In genomic region chrX:319579-320125, GRCh38 we compare ENCODE assay signal across 8 cellular contexts. TPM values are rescaled to one million over a fixed set of nuclear protein-coding genes. Genes with fewer than 3 reads are reported as not detected.
DNase-seq lines count a peak whose midpoint lies in the region; ATAC-seq lines count a peak whose summit lies in the region.

No MANE protein-coding gene starts in this region.

- peak overlapping the region; percentile 69 for H3K27ac ChIP-seq in HUES64 (ENCODE audit: low read depth, low read length)

- no peaks in the 10 kb centered on the region for H3K9me3 Mint-ChIP-seq in immature natural killer cell
- H3K9me3 Mint-ChIP-seq in stimulated activated naive B cell treated with anti-CD40 and anti-IgM and Interleukin-4, amounts not matched to agents 10 μg/mL and 1 μg/mL and 100 μg/mL, for 72 hours: peaks cover 0 to 2% of the 10 kb centered on the region in 2 donors

- H3K36me3 Mint-ChIP-seq in immature natural killer cell: no peaks in the 10 kb centered on the region
- peaks cover 4 to 8% of the 10 kb centered on the region in 2 donors for H3K36me3 Mint-ChIP-seq in stimulated activated naive B cell treated with anti-CD40 and anti-IgM and Interleukin-4, amounts not matched to agents 10 μg/mL and 1 μg/mL and 100 μg/mL, for 72 hours

- H3K4me1 ChIP-seq in HUES64 (ENCODE audit: insufficient read depth, low read length) (0 out of 2 replicates have a peak, but pooled peaks cover 2% of the 10 kb centered on the region), adipocyte (ENCODE audit: control insufficient read depth, insufficient read depth, low read length) (peaks cover 6% of the 10 kb centered on the region)

- H3K4me3 ChIP-seq in HUES64 (ENCODE audit: low read length) (peak overlapping the region; percentile 87), adipocyte (ENCODE audit: low read length) (peak overlapping the region; percentile 93)

- H3K27me3 ChIP-seq in HUES64 (ENCODE audit: insufficient read depth, low read length): no peaks in the 10 kb centered on the region; the same call in 1 of the 2 replicates
- peaks cover 2% of the 10 kb centered on the region for H3K27me3 ChIP-seq in adipocyte (replicated peaks; ENCODE audit: control insufficient read depth, insufficient read depth, low read length)

- H3K9me3 ChIP-seq in HUES64 (ENCODE audit: insufficient read depth, low read depth, low read length) (no peaks in the 10 kb centered on the region), adipocyte (ENCODE audit: control insufficient read depth, low read length) (no peaks in the 10 kb centered on the region)

- no peak for ATAC-seq in stimulated activated naive B cell treated with anti-CD40 and anti-IgM and Interleukin-4, amounts not matched to agents 10 μg/mL and 1 μg/mL and 100 μg/mL, for 72 hours (replicated peaks)
- no peak for ATAC-seq in esophagus mucosa

- DNase-seq in adipocyte (ENCODE audit: low read depth) (peak; percentile 16), immature natural killer cell (no peak), NCI-H187 (lab: John Stamatoyannopoulos, UW) (no peak), NCI-H748 (lab: John Stamatoyannopoulos, UW; ENCODE audit: unreplicated experiment) (no peak), NCI-H774 (lab: John Stamatoyannopoulos, UW) (no peak)
- DNase-seq in stimulated activated naive B cell treated with anti-CD40 and anti-IgM and Interleukin-4, amounts not matched to agents 10 μg/mL and 1 μg/mL and 100 μg/mL, for 72 hours: no peak

- peak overlapping the region; percentile 76 to 80 (median 76) for H3K4me3 Mint-ChIP-seq in immature natural killer cell
- peak overlapping the region; percentile 89 to 90 for H3K4me3 Mint-ChIP-seq in stimulated activated naive B cell treated with anti-CD40 and anti-IgM and Interleukin-4, amounts not matched to agents 10 μg/mL and 1 μg/mL and 100 μg/mL, for 72 hours

- H3K27me3 Mint-ChIP-seq in immature natural killer cell (ENCODE audit: low read depth in 3 of 3): peaks cover 24 to 32% (median 25%) of the 10 kb centered on the region in 3 donors
- peaks cover 5 to 7% of the 10 kb centered on the region in 2 donors for H3K27me3 Mint-ChIP-seq in stimulated activated naive B cell treated with anti-CD40 and anti-IgM and Interleukin-4, amounts not matched to agents 10 μg/mL and 1 μg/mL and 100 μg/mL, for 72 hours

- peak overlapping the region; percentile 89 for H3K9ac ChIP-seq in HUES64 (ENCODE audit: low read depth, low read length)
- H3K9ac ChIP-seq in adipocyte (ENCODE audit: low read length): peak overlapping the region; percentile 95

- H3K27ac Mint-ChIP-seq in immature natural killer cell: peak overlapping the region in 1 of 6 donors; percentile 78
- peak overlapping the region; percentile 96 for H3K27ac Mint-ChIP-seq in stimulated activated naive B cell treated with anti-CD40 and anti-IgM and Interleukin-4, amounts not matched to agents 10 μg/mL and 1 μg/mL and 100 μg/mL, for 72 hours

- H3K4me1 Mint-ChIP-seq in immature natural killer cell: peaks cover 28 to 36% of the 10 kb centered on the region in 2 donors
- peaks cover 20 to 25% of the 10 kb centered on the region in 2 donors for H3K4me1 Mint-ChIP-seq in stimulated activated naive B cell treated with anti-CD40 and anti-IgM and Interleukin-4, amounts not matched to agents 10 μg/mL and 1 μg/mL and 100 μg/mL, for 72 hours

- peaks cover 14% of the 10 kb centered on the region for H3K36me3 ChIP-seq in HUES64 (ENCODE audit: insufficient read depth, low read length)
- peaks cover 9% of the 10 kb centered on the region for H3K36me3 ChIP-seq in adipocyte (ENCODE audit: control insufficient read depth, insufficient read depth, low read length, severe bottlenecking)

- WGBS in HUES64: 1% methylated on average over 41 of the region's 41 CpGs

RNA-seq across cellular contexts. Expression of gene GTPBP6, which starts 1.1 kb away (rescaled TPM):
- polyA plus RNA-seq in HUES64 (2013, experiment 1 of 2): 46.4 TPM
- polyA plus RNA-seq in HUES64 (2013, experiment 2 of 2): 44.4 TPM
- 10 to 100 TPM; 37.2 to 44.1 (median 41.4) TPM for polyA plus RNA-seq in immature natural killer cell
- total RNA-seq in esophagus mucosa: 35.3 TPM

RNA-seq across cellular contexts. Expression of gene PLCXD1, which starts 38.5 kb away (rescaled TPM):
- 65.8 TPM for polyA plus RNA-seq in HUES64 (2013, experiment 1 of 2)
- 64.9 TPM for polyA plus RNA-seq in HUES64 (2013, experiment 2 of 2)
- 1 to 10 TPM; 1.2 to 7.5 (median 2.8) TPM for polyA plus RNA-seq in immature natural killer cell
- 17.8 TPM for total RNA-seq in esophagus mucosa
